17 cellular contexts compared by ENCODE assay signal in the genomic region with DNA sequence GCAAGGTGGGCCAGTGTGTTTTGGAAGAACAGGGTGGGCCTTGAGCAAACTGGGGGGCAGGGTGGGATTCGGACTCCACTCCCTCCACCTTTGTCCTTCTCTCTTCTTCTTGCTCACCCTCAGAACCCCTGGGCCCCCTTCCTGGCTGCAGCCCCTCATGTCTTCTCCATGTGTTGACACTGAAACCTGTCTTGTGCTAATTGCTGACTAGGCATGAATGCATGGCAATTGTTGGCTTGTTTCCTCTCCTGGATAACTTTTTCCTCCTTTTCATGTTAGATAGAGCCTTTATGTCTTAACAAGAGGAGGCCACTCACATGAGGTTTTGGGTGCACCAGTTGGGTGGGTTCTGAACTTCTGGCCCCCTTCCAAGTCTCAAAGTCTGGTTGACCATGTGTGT.
DNase-seq lines count a peak whose midpoint lies in the region; ATAC-seq and TF ChIP-seq lines count a peak whose summit lies in the region.
"Had no signal": no experiment of that assay in that cellular context is flagged by ENCODE, and none has a peak within 500 bp of the region (broad histone marks: within the 10 kb centered on the region; RNA-seq: fewer than 3 reads in every experiment).

No MANE protein-coding gene starts in this region.

- H3K4me1 ChIP-seq in right atrium auricular region (no peaks in the 10 kb centered on the region), left ventricle myocardium inferior (no peaks in the 10 kb centered on the region), H9 (ENCODE audit: insufficient read depth, low read length) (no peaks in the 10 kb centered on the region; the same call in 1 of the 2 replicates), endodermal cell (ENCODE audit: control insufficient read depth, insufficient read depth, low read length) (no peaks in the 10 kb centered on the region), neuronal stem cell (ENCODE audit: control insufficient read depth in 2 of 2, insufficient read depth in 1 of 2, low read depth in 1 of 2, low read length in 2 of 2) (peaks cover 0 to 11% of the 10 kb centered on the region in 2 donors)

- H3K79me2 ChIP-seq in H9 (ENCODE audit: insufficient read depth, low read length), result no peaks in the 10 kb centered on the region

- H3K27ac ChIP-seq in right atrium auricular region, result no peak overlapping the region
- no peak overlapping the region for H3K27ac ChIP-seq in left ventricle myocardium inferior (replicated peaks)
- no peak overlapping the region for H3K27ac ChIP-seq in H9 (ENCODE audit: insufficient read length, low read depth, low read length)
- H3K27ac ChIP-seq in endodermal cell (ENCODE audit: low read depth, low read length), result no peak overlapping the region
- no peak overlapping the region for H3K27ac ChIP-seq in neuronal stem cell (replicated peaks; ENCODE audit: low read length)
- H3K27ac ChIP-seq: GM23248 had no signal

- H4K20me1 ChIP-seq in H9 (ENCODE audit: control insufficient read depth, insufficient read depth, insufficient read length), result no peaks in the 10 kb centered on the region

- H3T11ph ChIP-seq in H9 (ENCODE audit: low read length), result no peak overlapping the region

- H2BK5ac ChIP-seq in H9 (ENCODE audit: insufficient read length, low read length), result no peak overlapping the region
- no peak overlapping the region for H2BK5ac ChIP-seq in neuronal stem cell (ENCODE audit: low read length)

- H3K18ac ChIP-seq in H9 (ENCODE audit: insufficient read length, low read depth, low read length) (no peak overlapping the region), neuronal stem cell (ENCODE audit: low read length) (no peak overlapping the region)

- H2BK20ac ChIP-seq in H9 (ENCODE audit: low read depth, low read length, poor library complexity, severe bottlenecking), result no peak overlapping the region

- H2BK12ac ChIP-seq in H9 (ENCODE audit: insufficient read length, low read depth, low read length) (no peak overlapping the region), neuronal stem cell (ENCODE audit: low read length) (no peak overlapping the region)

- no peak overlapping the region for H4K91ac ChIP-seq in H9 (ENCODE audit: insufficient read length, low read depth, low read length)
- no peak overlapping the region for H4K91ac ChIP-seq in neuronal stem cell (ENCODE audit: low read depth, low read length, poor library complexity)

- TF ChIP-seq CTCF in right atrium auricular region (IDR thresholded peaks at IDR 0.05) (no peak), left ventricle myocardium inferior (IDR thresholded peaks at IDR 0.05; ENCODE audit: borderline replicate concordance) (no peak), H9 (conservative IDR thresholded peaks at IDR 0.05) (no peak), endodermal cell (conservative IDR thresholded peaks at IDR 0.05) (no peak)

- no peak overlapping the region for H3K14ac ChIP-seq in H9 (ENCODE audit: insufficient read depth, low read length)
- peak overlapping the region; percentile 32 for H3K14ac ChIP-seq in neuronal stem cell (ENCODE audit: low read length)

- H3K36me3 ChIP-seq in right atrium auricular region (no peaks in the 10 kb centered on the region), left ventricle myocardium inferior (no peaks in the 10 kb centered on the region), endodermal cell (ENCODE audit: control insufficient read depth, insufficient read depth, low read length) (no peaks in the 10 kb centered on the region), neuronal stem cell (replicated peaks in 1 of 2; ENCODE audit: control insufficient read depth in 2 of 2, insufficient read depth in 2 of 2, low read length in 2 of 2) (no peaks in the 10 kb centered on the region)

- intact Hi-C loops in left ventricle myocardium inferior (cut with micrococcal nuclease), result no loop called here

- H2BK120ac ChIP-seq in H9 (ENCODE audit: low read depth, low read length, poor library complexity, severe bottlenecking) (no peak overlapping the region), neuronal stem cell (ENCODE audit: low read depth, low read length) (no peak overlapping the region)

- no peak overlapping the region for H2AFZ ChIP-seq in H9 (ENCODE audit: low read length)
- H2AFZ ChIP-seq in neuronal stem cell (ENCODE audit: low read length), result no peak overlapping the region
- H2AFZ ChIP-seq: GM23248 had no signal

- ATAC-seq in GM21529 (IDR thresholded peaks at IDR 0.05; ENCODE audit: unreplicated experiment), result no peak
- ATAC-seq: HCT116 had no signal

- H2AK5ac ChIP-seq in H9 (ENCODE audit: insufficient read length, low read length), result no peak overlapping the region
- no peak overlapping the region for H2AK5ac ChIP-seq in neuronal stem cell (ENCODE audit: low read depth, low read length)

- no peaks in the 10 kb centered on the region; the same call in none of the 2 replicates for H3K27me3 Mint-ChIP-seq in H9 (ENCODE audit: low read depth)
- no peaks in the 10 kb centered on the region for H3K27me3 Mint-ChIP-seq in endodermal cell (ENCODE audit: insufficient read depth)
- H3K27me3 Mint-ChIP-seq: CD4-positive, alpha-beta memory T cell had no signal

- H3K4me1 Mint-ChIP-seq in H9, result peaks cover 20 to 28% of the 10 kb centered on the region in 2 experiments
- peaks cover 5% of the 10 kb centered on the region for H3K4me1 Mint-ChIP-seq in endodermal cell
- H3K4me1 Mint-ChIP-seq: CD4-positive, alpha-beta memory T cell had no signal

- no peak overlapping the region for H4K5ac ChIP-seq in H9 (ENCODE audit: insufficient read length, low read depth, low read length)

- H3K9me3 Mint-ChIP-seq in H9 (peaks cover 0 to 9% of the 10 kb centered on the region in 2 experiments; a peak in 4 of 5 replicates), endodermal cell (peaks cover 6% of the 10 kb centered on the region)

- no peak overlapping the region for H3K27ac Mint-ChIP-seq in H9
- H3K27ac Mint-ChIP-seq in endodermal cell, result no peak overlapping the region
- H3K27ac Mint-ChIP-seq: CD4-positive, alpha-beta memory T cell had no signal

- H3K9ac ChIP-seq in H9 (ENCODE audit: extremely low read depth, insufficient read length, low read length) (no peak overlapping the region), endodermal cell (ENCODE audit: extremely low read depth, low read length, poor library complexity, severe bottlenecking) (no peak overlapping the region), neuronal stem cell (ENCODE audit: low read depth, low read length, poor library complexity) (no peak overlapping the region)
- H3K9ac ChIP-seq: GM23248 had no signal

- no peak overlapping the region for H3K4me3 Mint-ChIP-seq in H9
- H3K4me3 Mint-ChIP-seq in endodermal cell, result no peak overlapping the region
- H3K4me3 Mint-ChIP-seq: CD4-positive, alpha-beta memory T cell had no signal

- no peak overlapping the region for H3K4me3 ChIP-seq in right atrium auricular region
- H3K4me3 ChIP-seq in left ventricle myocardium inferior, result no peak overlapping the region
- H3K4me3 ChIP-seq in endodermal cell (ENCODE audit: low read length), result no peak overlapping the region
- no peak overlapping the region for H3K4me3 ChIP-seq in neuronal stem cell (ENCODE audit: low read length in 2 of 2)
- H3K4me3 ChIP-seq: GM23248 had no signal

- no peak overlapping the region for H3K4me2 ChIP-seq in H9 (ENCODE audit: insufficient read depth, insufficient read length, low read length)
- H3K4me2 ChIP-seq in neuronal stem cell (ENCODE audit: insufficient read depth, low read length, poor library complexity, severe bottlenecking), result no peak overlapping the region

- H3K79me1 ChIP-seq in H9 (ENCODE audit: insufficient read depth, low read depth, low read length, poor library complexity, severe bottlenecking), result no peaks in the 10 kb centered on the region
- H3K79me1 ChIP-seq in neuronal stem cell (ENCODE audit: low read depth, low read length), result no peaks in the 10 kb centered on the region

- H3K27me3 ChIP-seq in right atrium auricular region, result no peaks in the 10 kb centered on the region
- peaks cover 74% of the 10 kb centered on the region for H3K27me3 ChIP-seq in left ventricle myocardium inferior (ENCODE audit: low read depth)
- H3K27me3 ChIP-seq in H9 (ENCODE audit: insufficient read depth, low read length), result no peaks in the 10 kb centered on the region
- no peaks in the 10 kb centered on the region for H3K27me3 ChIP-seq in endodermal cell (ENCODE audit: control insufficient read depth, insufficient read depth, low read length, poor library complexity, severe bottlenecking)
- H3K27me3 ChIP-seq in neuronal stem cell (ENCODE audit: control insufficient read depth in 3 of 3, insufficient read depth in 3 of 3, low read depth in 1 of 3, low read length in 3 of 3), result peaks cover 0 to 4% (median 0%) of the 10 kb centered on the region in 3 experiments

- peaks cover 0 to 4% (median 2%) of the 10 kb centered on the region in 3 experiments; a peak in 3 of 7 replicates for H3K36me3 Mint-ChIP-seq in H9 (ENCODE audit: insufficient read depth in 1 of 3, low read depth in 3 of 3)
- H3K36me3 Mint-ChIP-seq in endodermal cell (ENCODE audit: low read depth), result no peaks in the 10 kb centered on the region
- H3K36me3 Mint-ChIP-seq: CD4-positive, alpha-beta memory T cell had no signal

- H3K23ac ChIP-seq in H9 (ENCODE audit: insufficient read length, low read depth, low read length) (no peak overlapping the region), neuronal stem cell (ENCODE audit: low read depth, low read length, poor library complexity) (no peak overlapping the region)

- DNase-seq in right atrium auricular region (ENCODE audit: low spot score), result peak; percentile 32
- no peak for DNase-seq in left ventricle myocardium inferior
- peak; percentile 15 for DNase-seq in H9
- DNase-seq in endodermal cell, result peak; percentile 6
- no peak for DNase-seq in neuronal stem cell (ENCODE audit: low spot score)
- no peak for DNase-seq in stimulated activated CD8-positive, alpha-beta memory T cell treated with anti-CD3 and anti-CD28 coated beads, Interleukin-4, amount 100 ng/mL, for 48 hours
- no peak for DNase-seq in effector CD4-positive, alpha-beta T cell
- DNase-seq: 8988T; C1 segment of cervical spinal cord; Calu3; CD4-positive, alpha-beta memory T cell; COR-L47; DND-41; GM23248; H7 had no signal

- H2BK15ac ChIP-seq in H9 (ENCODE audit: low read depth, low read length) (no peak overlapping the region), neuronal stem cell (ENCODE audit: low read length) (no peak overlapping the region)

- H3K23me2 ChIP-seq in H9 (ENCODE audit: insufficient read length, low read depth, low read length, poor library complexity, severe bottlenecking), result no peaks in the 10 kb centered on the region

- H3K9me3 ChIP-seq in right atrium auricular region, result no peaks in the 10 kb centered on the region
- H3K9me3 ChIP-seq in left ventricle myocardium inferior (replicated peaks), result no peaks in the 10 kb centered on the region
- no peaks in the 10 kb centered on the region for H3K9me3 ChIP-seq in H9 (ENCODE audit: control insufficient read depth, low read depth, low read length)
- H3K9me3 ChIP-seq in endodermal cell (ENCODE audit: control insufficient read depth, low read length), result no peaks in the 10 kb centered on the region
- H3K9me3 ChIP-seq in neuronal stem cell (replicated peaks in 1 of 2; ENCODE audit: control insufficient read depth in 2 of 2, insufficient read depth in 1 of 2, low read depth in 1 of 2, low read length in 2 of 2), result no peaks in the 10 kb centered on the region

- H3K4ac ChIP-seq in H9 (ENCODE audit: low read depth, low read length) (no peak overlapping the region), neuronal stem cell (ENCODE audit: low read length) (no peak overlapping the region)

- H4K8ac ChIP-seq in H9 (replicated peaks; ENCODE audit: insufficient read length, low read depth, low read length) (no peak overlapping the region), neuronal stem cell (ENCODE audit: low read depth, low read length) (no peak overlapping the region)

- WGBS in H9 (ENCODE audit: extremely low coverage, insufficient read length, low lambda C conversion rate), result no CpG with 5 or more reads among the region's 1 CpG
- WGBS in endodermal cell (ENCODE audit: insufficient coverage in 1 of 2, insufficient read length in 1 of 2), 2 experiments, result 86% methylated on average over 1 of the region's 1 CpG; no CpG with 5 or more reads in 1 of the 2 experiments
- WGBS in neuronal stem cell (ENCODE audit: extremely low coverage in 2 of 2, insufficient read length in 2 of 2, insufficient replicate concordance in 1 of 2), 2 donors, result no CpG with 5 or more reads among the region's 1 CpG

- H3K56ac ChIP-seq in H9 (ENCODE audit: insufficient read length, low read depth, low read length), result no peak overlapping the region

Comparison
In these comparisons a context has a peak if more than half of its experiments do, and no peak if none do; other contexts are left out.
1. DNase-seq: peak in right atrium auricular region (single experiment), H9 (single experiment) and endodermal cell (single experiment); none in left ventricle myocardium inferior (single experiment), neuronal stem cell (single experiment), stimulated activated CD8-positive, alpha-beta memory T cell treated with anti-CD3 and anti-CD28 coated beads, Interleukin-4, amount 100 ng/mL, for 48 hours (single experiment) and effector CD4-positive, alpha-beta T cell (single experiment).